Comparison of ENCODE assay signal across 29 cellular contexts in the genomic region with DNA sequence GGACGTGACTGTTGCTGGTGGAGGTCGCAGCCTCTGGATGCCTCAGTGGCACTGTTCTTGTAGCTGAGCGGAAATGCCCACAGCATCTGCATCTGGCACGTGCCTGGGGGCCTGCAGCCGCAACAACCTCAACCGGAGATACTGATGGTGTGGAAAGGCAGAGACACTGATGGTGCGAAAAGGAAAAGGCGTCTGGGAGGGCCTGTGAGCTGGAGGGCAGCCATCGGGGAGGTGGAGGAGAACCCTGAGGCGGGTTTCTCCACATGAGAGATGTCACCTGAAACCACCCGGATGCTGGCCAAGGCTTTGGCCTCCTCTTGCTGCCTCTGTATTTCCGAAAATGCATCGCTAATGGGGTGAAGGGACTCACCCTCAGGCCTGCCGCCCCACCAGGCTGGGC.
"Had no signal": no experiment of that assay in that cellular context is flagged by ENCODE, and none has a peak within 500 bp of the region (broad histone marks: within the 10 kb centered on the region; RNA-seq: fewer than 3 reads in every experiment).

No MANE protein-coding gene starts in this region.

- H3K27ac ChIP-seq: esophagus muscularis mucosa, foreskin keratinocyte, gastroesophageal sphincter, heart left ventricle, hepatocyte, left lung, neural progenitor cell, parathyroid adenoma, right atrium auricular region, suprapubic skin, transverse colon, upper lobe of right lung, uterus had no signal

- H2AFZ ChIP-seq: hepatocyte, neural progenitor cell, parathyroid adenoma had no signal

- H3K27ac Mint-ChIP-seq: mesothelial cell of epicardium; naive B cell; nephron; neural progenitor cell; stimulated activated naive CD8-positive, alpha-beta T cell treated with anti-CD3 and anti-CD28 coated beads, Interleukin-15, amount 100 ng/mL, for 72 hours had no signal

- DNase-seq: dermis blood vessel endothelial cell; effector memory CD4-positive, alpha-beta T cell; foreskin keratinocyte; heart left ventricle; left cardiac atrium; left lung; mesenchymal stem cell; mucosa of descending colon; naive B cell; stimulated activated CD4-positive, alpha-beta T cell treated with anti-CD3 and anti-CD28 coated beads, Interleukin-12 subunit alpha, Interleukin-12 subunit beta, amount 100 ng/mL, for 4 hours; stimulated activated CD4-positive, alpha-beta T cell treated with anti-CD3 and anti-CD28 coated beads, Interleukin-1b, Interleukin-23, amount 100 ng/mL, for 48 hours; stimulated activated CD4-positive, alpha-beta T cell treated with anti-CD3 and anti-CD28 coated beads, Interleukin-4, amount 100 ng/mL, for 1 hour; stimulated activated CD8-positive, alpha-beta memory T cell treated with anti-CD3 and anti-CD28 coated beads, Interleukin-4, amount 100 ng/mL, for 48 hours; stimulated activated naive CD4-positive, alpha-beta T cell; stimulated activated naive CD8-positive, alpha-beta T cell treated with anti-CD3 and anti-CD28 coated beads, Interleukin-15, amount 100 ng/mL, for 72 hours; transverse colon; upper lobe of right lung; uterus had no signal

- H3K27me3 Mint-ChIP-seq: progenitor cell of endocrine pancreas; stimulated activated naive CD8-positive, alpha-beta T cell treated with anti-CD3 and anti-CD28 coated beads, Interleukin-15, amount 100 ng/mL, for 72 hours had no signal

- H3K79me2 ChIP-seq: hepatocyte, parathyroid adenoma had no signal

- H3K4me2 ChIP-seq: hepatocyte, neural progenitor cell, smooth muscle cell had no signal

- H3K9me3 ChIP-seq: esophagus muscularis mucosa, gastroesophageal sphincter, heart left ventricle, right atrium auricular region, transverse colon, upper lobe of right lung, uterus had no signal

- H3K36me3 ChIP-seq: esophagus muscularis mucosa, gastroesophageal sphincter, heart left ventricle, left lung, neural progenitor cell, right atrium auricular region, suprapubic skin, transverse colon, upper lobe of right lung, uterus had no signal

- H3K4me1 Mint-ChIP-seq: mesothelial cell of epicardium; naive B cell; nephron; neural progenitor cell; stimulated activated naive CD8-positive, alpha-beta T cell treated with anti-CD3 and anti-CD28 coated beads, Interleukin-15, amount 100 ng/mL, for 72 hours had no signal

- H3K4me1 ChIP-seq: esophagus muscularis mucosa, foreskin keratinocyte, gastroesophageal sphincter, heart left ventricle, left lung, neural progenitor cell, parathyroid adenoma, right atrium auricular region, suprapubic skin, transverse colon, upper lobe of right lung, uterus had no signal

- H3K9ac ChIP-seq: neural progenitor cell, parathyroid adenoma had no signal

- H3K4me3 Mint-ChIP-seq: mesothelial cell of epicardium; naive B cell; nephron; neural progenitor cell; stimulated activated naive CD8-positive, alpha-beta T cell treated with anti-CD3 and anti-CD28 coated beads, Interleukin-15, amount 100 ng/mL, for 72 hours had no signal

- H3K27me3 ChIP-seq: foreskin keratinocyte, gastroesophageal sphincter, heart left ventricle, hepatocyte, left lung, neural progenitor cell, right atrium auricular region, suprapubic skin, transverse colon, upper lobe of right lung, uterus had no signal

- H3K36me3 Mint-ChIP-seq: mesothelial cell of epicardium, naive B cell, neural progenitor cell had no signal

- H3K4me3 ChIP-seq: esophagus muscularis mucosa, gastroesophageal sphincter, heart left ventricle, hepatocyte, left lung, mucosa of descending colon, neural progenitor cell, right atrium auricular region, smooth muscle cell, suprapubic skin, transverse colon, upper lobe of right lung, uterus had no signal
